In genomic region chrX:15447985-15448639, GRCh38 we compare ENCODE assay signal across 21 cellular contexts. TPM values are rescaled to one million over a fixed set of nuclear protein-coding genes. Genes with fewer than 3 reads are reported as not detected.
A peak's percentile ranks its signal among the peaks of the same experiment; 100 is the strongest.
DNase-seq lines count a peak whose midpoint lies in the region; ATAC-seq and TF ChIP-seq lines count a peak whose summit lies in the region.
"Had no signal": no experiment of that assay in that cellular context is flagged by ENCODE, and none has a peak within 500 bp of the region (broad histone marks: within the 10 kb centered on the region; RNA-seq: fewer than 3 reads in every experiment).

No MANE protein-coding gene starts in this region.

- H3K27ac ChIP-seq in AG04450 (ENCODE audit: low read depth, low read length), result no peak overlapping the region
- H3K27ac ChIP-seq: ascending aorta, coronary artery had no signal

- intact Hi-C loops in Right ventricle myocardium superior (cut with DNase I), result no loop called here

- H3K4me3 ChIP-seq in AG04450 (ENCODE audit: low read depth, low read length), result no peak overlapping the region
- H3K4me3 ChIP-seq: ascending aorta, coronary artery had no signal

- POLR2A ChIA-PET in AG04450 (lab: Yijun Ruan, JAX), result interaction anchor here (0.7 kb wide), 1 partner anchor 64 kb away, joined by 3 read pairs; the partner anchor contains the start of gene VEGFD
- POLR2A ChIA-PET in HEK293T (lab: Yijun Ruan, JAX), result no interaction called here

- no peak for TF ChIP-seq CTCF in AG04450 (IDR thresholded peaks at IDR 0.05; ENCODE audit: low read depth, low read length)

- DNase-seq in AG04450 (ENCODE audit: low read depth, low spot score), result peak; percentile 20
- peak; percentile 36 for DNase-seq in H4 (ENCODE audit: low spot score)
- DNase-seq in astrocyte of the hippocampus (ENCODE audit: low read depth, low spot score), result peak; percentile 70
- peak; percentile 25 for DNase-seq in kidney tubule cell (ENCODE audit: low spot score)
- no peak for DNase-seq in stimulated activated CD4-positive, alpha-beta T cell treated with anti-CD3 and anti-CD28 coated beads, Interleukin-1b, Interleukin-23, amount 100 ng/mL, for 48 hours
- no peak for DNase-seq in HEK293T (ENCODE audit: extremely low spot score)
- no peak for DNase-seq in Right ventricle myocardium superior
- no peak for DNase-seq in NCI-H146 treated with DMSO at 0.1 percent for 48 hours (lab: John Stamatoyannopoulos, UW; ENCODE audit: unreplicated experiment)
- DNase-seq: activated CD4-positive, alpha-beta T cell treated with anti-CD3 and anti-CD28 coated beads, Interleukin-2, amount 10 ng/mL, durations not matched to agents 24 days and 14 days; activated CD8-positive, alpha-beta memory T cell treated with anti-CD3 and anti-CD28 coated beads, Interleukin-2, amount 50 U/mL, for 48 hours; activated gamma-delta T cell treated with Interleukin-2 at 50 U/mL for 16 hours; CD8-positive, alpha-beta memory T cell; head of caudate nucleus; NCI-H1048; NCI-H748 treated with DMSO at 0.1 percent for 48 hours; right cardiac atrium; stimulated activated naive CD8-positive, alpha-beta T cell treated with anti-CD3 and anti-CD28 coated beads, Interleukin-15, amount 100 ng/mL, for 72 hours had no signal

- CTCF ChIA-PET in AG04450 (lab: Charles Lee) (interaction anchor here (0.6 to 1.4 kb wide), 3 partner anchors 51 to 99 kb away, joined by 3 to 6 read pairs (median 3); no protein-coding TSS in a partner anchor), HEK293T (lab: Yijun Ruan, JAX) (no interaction called here)

- no peaks in the 10 kb centered on the region for H3K9me3 ChIP-seq in AG04450 (ENCODE audit: control insufficient read depth, insufficient read depth, low read length)
- H3K9me3 ChIP-seq: ascending aorta had no signal

- no peaks in the 10 kb centered on the region for H3K27me3 ChIP-seq in AG04450 (ENCODE audit: control insufficient read depth, insufficient read depth, low read length)
- H3K27me3 ChIP-seq: ascending aorta had no signal

- ATAC-seq in Right ventricle myocardium superior (ENCODE audit: poor library complexity), result no peak
- ATAC-seq: right cardiac atrium; stimulated activated naive CD8-positive, alpha-beta T cell treated with anti-CD3 and anti-CD28 coated beads, Interleukin-15, amount 100 ng/mL, for 72 hours had no signal

TF ChIP-seq in HEK293T, 16 proteins besides CTCF, POLR2A, EP300 and RAD21:
- TF ChIP-seq FOXM1 (IDR thresholded peaks at IDR 0.05; ENCODE audit: borderline replicate concordance) (no peak), BHLHE40 (IDR thresholded peaks at IDR 0.05; ENCODE audit: borderline replicate concordance) (no peak), CTBP1 (IDR thresholded peaks at IDR 0.05; ENCODE audit: borderline replicate concordance) (no peak), NFRKB (IDR thresholded peaks at IDR 0.05) (no peak), L3MBTL2 (conservative IDR thresholded peaks at IDR 0.05) (no peak), ELF4 (IDR thresholded peaks at IDR 0.05) (no peak), FOXA1 (IDR thresholded peaks at IDR 0.05) (no peak), SUZ12 (IDR thresholded peaks at IDR 0.05) (no peak), SP1 (IDR thresholded peaks at IDR 0.05) (no peak), FOXK2 (IDR thresholded peaks at IDR 0.05) (no peak), HDGF (IDR thresholded peaks at IDR 0.05; ENCODE audit: borderline replicate concordance) (no peak), LEF1 (IDR thresholded peaks at IDR 0.05; ENCODE audit: borderline replicate concordance) (no peak), TARDBP (IDR thresholded peaks at IDR 0.05) (no peak), ZNF384 (IDR thresholded peaks at IDR 0.05) (no peak), PKNOX1 (IDR thresholded peaks at IDR 0.05) (no peak), ARNT (IDR thresholded peaks at IDR 0.05) (no peak)
TF ChIP-seq in HEK293T: peak in this region for 0.

RNA-seq across cellular contexts. Expression of gene PIR, which starts 45.0 kb away (rescaled TPM):
- 35.2 and 42.5 TPM in 2 replicates for polyA plus RNA-seq in AG04450 (2011; rRNA removed)
- 8.6 and 9.7 TPM in 2 replicates for polyA minus RNA-seq in AG04450 (2011; rRNA and poly(A)+ RNA removed)
- 117 and 126 TPM in 2 replicates for total RNA-seq in H4 (2014; rRNA removed; shearing (Covaris generic))
- 10.8 TPM for total RNA-seq in Right ventricle myocardium superior
- polyA plus RNA-seq: IgD-negative memory B cell had no signal

RNA-seq across cellular contexts. Expression of gene BMX, which starts 52.5 kb away (rescaled TPM):
- polyA plus RNA-seq in AG04450 (2011; rRNA removed), result not detected in 2 replicates
- polyA minus RNA-seq in AG04450 (2011; rRNA and poly(A)+ RNA removed), result not detected in 2 replicates
- not detected in 2 replicates for total RNA-seq in H4 (2014; rRNA removed; shearing (Covaris generic))
- 1.8 TPM for total RNA-seq in Right ventricle myocardium superior
- total RNA-seq: activated CD4-positive, alpha-beta T cell treated with anti-CD3 and anti-CD28 coated beads, Interleukin-2, amount 10 ng/mL, durations not matched to agents 24 days and 14 days; CD8-positive, alpha-beta memory T cell; G401 had no signal
- polyA plus RNA-seq: CD8-positive, alpha-beta memory T cell; IgD-negative memory B cell had no signal

Comparison
In these comparisons a context has a peak if more than half of its experiments do, and no peak if none do; other contexts are left out.
1. DNase-seq: peak in AG04450 (single experiment), H4 (single experiment), astrocyte of the hippocampus (single experiment) and kidney tubule cell (single experiment); none in stimulated activated CD4-positive, alpha-beta T cell treated with anti-CD3 and anti-CD28 coated beads, Interleukin-1b, Interleukin-23, amount 100 ng/mL, for 48 hours (single experiment), HEK293T (single experiment), Right ventricle myocardium superior (single experiment) and NCI-H146 treated with DMSO at 0.1 percent for 48 hours (single experiment).